1 cellular context compared by ENCODE assay signal in genomic region chr16:54334208-54334607, GRCh38.
TF ChIP-seq lines count a peak whose summit lies in the region.

No MANE protein-coding gene starts in this region.

TF ChIP-seq in H1, 55 proteins besides CTCF, POLR2A, EP300 and RAD21 (continued from another document):
- TF ChIP-seq BACH1 (IDR thresholded peaks at IDR 0.05; ENCODE audit: low read length) (no peak), GABPA (IDR thresholded peaks at IDR 0.05; ENCODE audit: borderline replicate concordance, insufficient read depth, low read length) (no peak), TBP (IDR thresholded peaks at IDR 0.05; ENCODE audit: low read depth, low read length) (no peak), KDM4A (IDR thresholded peaks at IDR 0.05; ENCODE audit: low read depth, low read length, severe bottlenecking) (no peak), CHD7 (IDR thresholded peaks at IDR 0.05; ENCODE audit: insufficient replicate concordance, low read length) (no peak), TAF7 (optimal IDR thresholded peaks at IDR 0.05; ENCODE audit: borderline replicate concordance, low read depth, low read length) (no peak), CBX5 (IDR thresholded peaks at IDR 0.05; ENCODE audit: low read depth, low read length) (no peak)
